Comparison of ENCODE assay signal across 20 cellular contexts in genomic region chr14:52895000-52895399, GRCh38. TPM values are rescaled to one million over a fixed set of nuclear protein-coding genes. Genes with fewer than 3 reads are reported as not detected.
DNase-seq lines count a peak whose midpoint lies in the region; ATAC-seq, FAIRE-seq and TF ChIP-seq lines count a peak whose summit lies in the region.
"Had no signal": no experiment of that assay in that cellular context is flagged by ENCODE, and none has a peak within 500 bp of the region (broad histone marks: within the 10 kb centered on the region; RNA-seq: fewer than 3 reads in every experiment).

No MANE protein-coding gene starts in this region.

- H4K12ac ChIP-seq in trophoblast cell (ENCODE audit: low read depth, low read length) = no peak overlapping the region

- no peak overlapping the region for H2BK120ac ChIP-seq in trophoblast cell (ENCODE audit: insufficient read depth, low read length, poor library complexity)

- no peak overlapping the region for H3K4me3 ChIP-seq in Jurkat, Clone E6-1 (ENCODE audit: low read length)
- H3K4me3 ChIP-seq in astrocyte (ENCODE audit: insufficient read depth, low read depth, low read length) (no peak overlapping the region), osteoblast (ENCODE audit: insufficient read depth, low read length) (no peak overlapping the region), trophoblast cell (ENCODE audit: low read depth, low read length) (no peak overlapping the region)
- H3K4me3 ChIP-seq: coronary artery, gastroesophageal sphincter, SK-N-MC, tibial artery had no signal

- H2AK5ac ChIP-seq in trophoblast cell (ENCODE audit: low read length) = no peak overlapping the region

- H3K4me1 ChIP-seq in astrocyte (ENCODE audit: insufficient read depth, low read length) = peaks cover 14% of the 10 kb centered on the region
- H3K4me1 ChIP-seq in osteoblast (ENCODE audit: insufficient read depth, low read length) = peaks cover 26% of the 10 kb centered on the region
- H3K4me1 ChIP-seq in trophoblast cell (ENCODE audit: control insufficient read depth in 1 of 2, insufficient read depth in 2 of 2, low read length in 2 of 2) = no peaks in the 10 kb centered on the region

- H3K79me2 ChIP-seq in astrocyte (ENCODE audit: insufficient read depth, low read length) = peaks cover 89% of the 10 kb centered on the region
- peaks cover 91% of the 10 kb centered on the region for H3K79me2 ChIP-seq in osteoblast (ENCODE audit: insufficient read depth, low read length)
- peaks cover 3% of the 10 kb centered on the region for H3K79me2 ChIP-seq in trophoblast cell (ENCODE audit: control insufficient read depth, insufficient read depth, low read length, poor library complexity)

- H3K27me3 Mint-ChIP-seq in astrocyte (ENCODE audit: low read depth, unreplicated experiment) = no peaks in the 10 kb centered on the region
- peaks cover 3% of the 10 kb centered on the region for H3K27me3 Mint-ChIP-seq in activated CD8-positive, alpha-beta memory T cell treated with anti-CD3 and anti-CD28 coated beads, Interleukin-2, amount 10 ng/mL, durations not matched to agents 7 days and 5 days

- H3K27me3 ChIP-seq in astrocyte (ENCODE audit: insufficient read depth, low read length) (no peaks in the 10 kb centered on the region), osteoblast (ENCODE audit: insufficient read depth, low read length) (no peaks in the 10 kb centered on the region), trophoblast cell (ENCODE audit: insufficient read depth, low read length) (no peaks in the 10 kb centered on the region)
- H3K27me3 ChIP-seq: gastroesophageal sphincter, tibial artery had no signal

- H4K20me1 ChIP-seq in astrocyte (ENCODE audit: insufficient read depth, low read length) (peaks cover 44% of the 10 kb centered on the region), osteoblast (ENCODE audit: insufficient read depth, low read length) (peaks cover 33% of the 10 kb centered on the region)

- H3K27ac ChIP-seq in astrocyte (ENCODE audit: low read depth, low read length) (peak overlapping the region; percentile 28), osteoblast (ENCODE audit: low read depth, low read length) (peak overlapping the region; percentile 10), trophoblast cell (ENCODE audit: low read depth, low read length) (no peak overlapping the region)
- H3K27ac ChIP-seq: coronary artery, SK-N-MC had no signal

- peaks cover 5% of the 10 kb centered on the region for H3K36me3 Mint-ChIP-seq in astrocyte (ENCODE audit: low read depth, unreplicated experiment)
- no peaks in the 10 kb centered on the region for H3K36me3 Mint-ChIP-seq in activated CD8-positive, alpha-beta memory T cell treated with anti-CD3 and anti-CD28 coated beads, Interleukin-2, amount 10 ng/mL, durations not matched to agents 7 days and 5 days

- H3K4ac ChIP-seq in trophoblast cell (ENCODE audit: low read depth, low read length) = no peak overlapping the region

- FAIRE-seq in astrocyte (lab: Jason Lieb, UNC) = peak; percentile 20
- FAIRE-seq: A204.1 had no signal

- H3K9ac ChIP-seq in astrocyte (ENCODE audit: low read length) = peak overlapping the region; percentile 12
- H3K9ac ChIP-seq in trophoblast cell (ENCODE audit: low read length) = no peak overlapping the region

- peak overlapping the region; percentile 22 for H3K27ac Mint-ChIP-seq in astrocyte (ENCODE audit: unreplicated experiment)
- no peak overlapping the region for H3K27ac Mint-ChIP-seq in activated CD8-positive, alpha-beta memory T cell treated with anti-CD3 and anti-CD28 coated beads, Interleukin-2, amount 10 ng/mL, durations not matched to agents 7 days and 5 days
- H3K27ac Mint-ChIP-seq: activated CD4-positive, alpha-beta T cell treated with anti-CD3 and anti-CD28 coated beads, Interleukin-2, amount 10 ng/mL, durations not matched to agents 24 days and 14 days; activated naive CD4-positive, alpha-beta T cell treated with anti-CD3 and anti-CD28 coated beads for 36 hours; nephron had no signal

- H2BK12ac ChIP-seq in trophoblast cell (ENCODE audit: low read length) = no peak overlapping the region

- TF ChIP-seq CTCF in astrocyte (IDR thresholded peaks at IDR 0.05; ENCODE audit: insufficient read depth, low read depth, low read length) (no peak), osteoblast (IDR thresholded peaks at IDR 0.05; ENCODE audit: extremely low read depth, low read depth, low read length) (no peak)

- H3K79me1 ChIP-seq in trophoblast cell (ENCODE audit: low read length) = no peaks in the 10 kb centered on the region

- no CpG with 5 or more reads among the region's 2 CpGs for WGBS in trophoblast cell (ENCODE audit: extremely low coverage, insufficient coverage, insufficient read length)

- DNase-seq in NCI-H510A treated with DMSO at 0.1 percent for 48 hours (lab: John Stamatoyannopoulos, UW) (peak; percentile 9), NCI-H510A (lab: John Stamatoyannopoulos, UW) (no peak), astrocyte (ENCODE audit: low read depth) (peak; percentile 60), osteoblast (ENCODE audit: insufficient read length, low spot score, missing footprints) (no peak), trophoblast cell (no peak)
- peak; percentile 77 for DNase-seq in Jurkat, Clone E6-1 (ENCODE audit: low read depth, low spot score)
- no peak for DNase-seq in activated CD8-positive, alpha-beta memory T cell treated with anti-CD3 and anti-CD28 coated beads, Interleukin-2, amount 10 ng/mL, durations not matched to agents 7 days and 5 days
- DNase-seq: activated CD4-positive, alpha-beta T cell treated with anti-CD3 and anti-CD28 coated beads, Interleukin-2, amount 10 ng/mL, durations not matched to agents 24 days and 14 days; activated naive CD4-positive, alpha-beta T cell treated with anti-CD3 and anti-CD28 coated beads for 36 hours; DMS53; left cardiac atrium; NCI-H1092; NCI-H524 treated with DMSO at 0.1 percent for 48 hours; tibial artery had no signal

- H3K4me3 Mint-ChIP-seq in astrocyte (ENCODE audit: unreplicated experiment) = no peak overlapping the region
- no peak overlapping the region for H3K4me3 Mint-ChIP-seq in activated CD8-positive, alpha-beta memory T cell treated with anti-CD3 and anti-CD28 coated beads, Interleukin-2, amount 10 ng/mL, durations not matched to agents 7 days and 5 days
- H3K4me3 Mint-ChIP-seq: activated CD4-positive, alpha-beta T cell treated with anti-CD3 and anti-CD28 coated beads, Interleukin-2, amount 10 ng/mL, durations not matched to agents 24 days and 14 days; activated naive CD4-positive, alpha-beta T cell treated with anti-CD3 and anti-CD28 coated beads for 36 hours; nephron had no signal

- no peaks in the 10 kb centered on the region for H3K9me3 ChIP-seq in astrocyte (ENCODE audit: insufficient read depth, low read depth, low read length)
- H3K9me3 ChIP-seq in osteoblast (ENCODE audit: low read depth, low read length) = no peaks in the 10 kb centered on the region
- H3K9me3 ChIP-seq in trophoblast cell (ENCODE audit: insufficient read depth, low read depth, low read length) = no peaks in the 10 kb centered on the region
- H3K9me3 ChIP-seq: gastroesophageal sphincter, tibial artery had no signal

- H2AFZ ChIP-seq in astrocyte (ENCODE audit: low read depth, low read length) = no peak overlapping the region
- no peak overlapping the region for H2AFZ ChIP-seq in osteoblast (ENCODE audit: low read length)
- H2AFZ ChIP-seq in trophoblast cell (ENCODE audit: insufficient read depth, low read length, poor library complexity) = no peak overlapping the region

- no peak overlapping the region for H2BK5ac ChIP-seq in trophoblast cell (ENCODE audit: low read depth, low read length, poor library complexity)

- no peak overlapping the region for H3K14ac ChIP-seq in trophoblast cell (ENCODE audit: low read length)

- no peak overlapping the region for H4K8ac ChIP-seq in trophoblast cell (ENCODE audit: low read depth, low read length)

- CTCF ChIA-PET in activated CD8-positive, alpha-beta memory T cell treated with anti-CD3 and anti-CD28 coated beads, Interleukin-2, amount 10 ng/mL, durations not matched to agents 7 days and 5 days (lab: Charles Lee) = interaction anchor here (0.6 kb wide), 1 partner anchor 21 kb away, joined by 3 read pairs; no protein-coding TSS in a partner anchor

- H3K9me3 Mint-ChIP-seq in astrocyte (ENCODE audit: unreplicated experiment) = no peaks in the 10 kb centered on the region
- H3K9me3 Mint-ChIP-seq in activated CD8-positive, alpha-beta memory T cell treated with anti-CD3 and anti-CD28 coated beads, Interleukin-2, amount 10 ng/mL, durations not matched to agents 7 days and 5 days (ENCODE audit: low read depth) = no peaks in the 10 kb centered on the region
- H3K9me3 Mint-ChIP-seq: activated CD4-positive, alpha-beta T cell treated with anti-CD3 and anti-CD28 coated beads, Interleukin-2, amount 10 ng/mL, durations not matched to agents 24 days and 14 days; activated naive CD4-positive, alpha-beta T cell treated with anti-CD3 and anti-CD28 coated beads for 36 hours; nephron had no signal

- H3K36me3 ChIP-seq in astrocyte (ENCODE audit: insufficient read depth, low read length) = peaks cover 14% of the 10 kb centered on the region
- H3K36me3 ChIP-seq in osteoblast (ENCODE audit: insufficient read depth, low read length) = peaks cover 37% of the 10 kb centered on the region
- peaks cover 6 to 8% of the 10 kb centered on the region in 2 experiments for H3K36me3 ChIP-seq in trophoblast cell (ENCODE audit: control insufficient read depth in 1 of 2, insufficient read depth in 2 of 2, low read length in 2 of 2)

- H4K91ac ChIP-seq in trophoblast cell (ENCODE audit: low read depth, low read length) = no peak overlapping the region

- no peak for ATAC-seq in HG02642 (IDR thresholded peaks at IDR 0.05; ENCODE audit: poor library complexity, unreplicated experiment)
- no peak for ATAC-seq in activated CD8-positive, alpha-beta memory T cell treated with anti-CD3 and anti-CD28 coated beads, Interleukin-2, amount 10 ng/mL, durations not matched to agents 7 days and 5 days
- ATAC-seq: gastroesophageal sphincter had no signal

- peaks cover 33% of the 10 kb centered on the region for H3K4me1 Mint-ChIP-seq in astrocyte (ENCODE audit: low read depth, unreplicated experiment)
- H3K4me1 Mint-ChIP-seq in activated CD8-positive, alpha-beta memory T cell treated with anti-CD3 and anti-CD28 coated beads, Interleukin-2, amount 10 ng/mL, durations not matched to agents 7 days and 5 days = peaks cover 4% of the 10 kb centered on the region

- H3K23ac ChIP-seq in trophoblast cell (ENCODE audit: low read length) = no peak overlapping the region

- H3K18ac ChIP-seq in trophoblast cell (ENCODE audit: low read length) = no peak overlapping the region

- H3K4me2 ChIP-seq in astrocyte (ENCODE audit: low read length) (peak overlapping the region; percentile 47), osteoblast (ENCODE audit: insufficient read depth, low read length) (peak overlapping the region; percentile 20), trophoblast cell (ENCODE audit: low read length) (no peak overlapping the region)

RNA-seq across cellular contexts. Expression of gene FERMT2, which starts 55.9 kb away (rescaled TPM):
- polyA plus RNA-seq in Jurkat, Clone E6-1 (2012; ENCODE audit: insufficient read depth, insufficient read length) = 9.5 TPM
- total RNA-seq in astrocyte = 324 and 364 TPM in 2 replicates
- 220 and 280 TPM in 2 replicates for total RNA-seq in osteoblast
- 83.9 and 88.7 TPM in 2 replicates for polyA plus RNA-seq in trophoblast cell (2013)
- total RNA-seq in activated CD8-positive, alpha-beta memory T cell treated with anti-CD3 and anti-CD28 coated beads, Interleukin-2, amount 10 ng/mL, durations not matched to agents 7 days and 5 days = 1 to 10 TPM in 1 of 2 experiments, under 1 TPM in 1; 0.41 to 1.9 TPM

Comparison
In these comparisons a context has a peak if more than half of its experiments do, and no peak if none do; other contexts are left out.
1. DNase-seq: peak in NCI-H510A treated with DMSO at 0.1 percent for 48 hours (single experiment), Jurkat, Clone E6-1 (single experiment) and astrocyte (single experiment); none in NCI-H510A (single experiment), osteoblast (single experiment), trophoblast cell (0 of 2) and activated CD8-positive, alpha-beta memory T cell treated with anti-CD3 and anti-CD28 coated beads, Interleukin-2, amount 10 ng/mL, durations not matched to agents 7 days and 5 days (single experiment).
2. RNA of gene FERMT2, which starts 55.9 kb away (total RNA-seq): 324 to 364 TPM in astrocyte and 220 to 280 TPM in osteoblast; 0.41 to 1.9 TPM in activated CD8-positive, alpha-beta memory T cell treated with anti-CD3 and anti-CD28 coated beads, Interleukin-2, amount 10 ng/mL, durations not matched to agents 7 days and 5 days; every median in the first group is over 10 times any median in the second.